ENCODE assay signal across 23 cellular contexts in the genomic region with DNA sequence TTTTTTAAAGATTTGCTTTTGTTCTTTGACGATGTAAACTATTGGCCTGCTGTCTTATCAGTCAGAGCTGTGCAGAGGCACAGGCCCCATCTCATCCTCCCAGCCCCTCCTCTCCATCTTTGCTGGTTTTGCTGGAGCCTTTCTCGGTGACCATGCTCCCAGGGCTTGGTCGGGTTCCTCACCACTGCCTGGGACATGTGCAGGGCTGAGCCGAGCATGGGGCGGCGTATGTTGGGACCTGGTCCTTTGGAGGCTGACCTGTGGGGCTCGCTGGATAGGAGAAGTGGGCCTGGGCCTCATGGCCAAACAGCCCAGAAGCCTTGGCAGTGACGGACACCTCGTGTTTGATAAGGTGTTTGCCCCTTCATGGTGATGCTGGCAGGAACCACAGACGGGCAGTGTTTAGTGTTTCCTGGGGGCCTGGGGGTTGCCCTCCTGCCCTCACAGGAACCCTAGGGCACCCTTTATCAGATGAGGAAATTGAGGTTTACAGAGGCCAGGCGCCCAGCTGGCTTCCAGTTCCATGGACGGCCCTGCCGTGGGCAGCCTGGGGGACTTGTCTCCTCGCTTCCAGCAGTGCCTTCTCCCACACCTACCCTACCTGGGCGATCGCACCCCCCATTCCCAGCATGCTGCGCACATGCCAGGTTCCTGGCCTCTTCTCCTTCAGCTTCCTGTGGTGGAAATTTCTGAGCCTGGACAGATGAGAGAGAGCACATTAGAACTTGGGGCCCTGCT. TPM values are rescaled to one million over a fixed set of nuclear protein-coding genes. Genes with fewer than 3 reads are reported as not detected.
"Had no signal": no experiment of that assay in that cellular context is flagged by ENCODE, and none has a peak within 500 bp of the region (broad histone marks: within the 10 kb centered on the region; RNA-seq: fewer than 3 reads in every experiment).

No MANE protein-coding gene starts in this region.

- H3K36me3 ChIP-seq: ovary, uterus had no signal

- H3K27me3 ChIP-seq: dorsolateral prefrontal cortex, esophagus muscularis mucosa, gastrocnemius medialis, heart right ventricle, ovary, right atrium auricular region, sigmoid colon, tibial artery, upper lobe of left lung, uterus had no signal

- H3K27ac ChIP-seq: epithelial cell of prostate, esophagus muscularis mucosa, gastrocnemius medialis, heart right ventricle, ovary, right atrium auricular region, sigmoid colon, skin epidermis, tibial artery, upper lobe of left lung, uterus had no signal

- DNase-seq: cortex of kidney; dorsolateral prefrontal cortex; effector CD8-positive, alpha-beta T cell; gastrocnemius medialis; heart right ventricle; hypothalamus; kidney glomerular epithelial cell; mesendoderm; naive B cell; ovary; sigmoid colon; stimulated activated CD4-positive, alpha-beta T cell treated with anti-CD3 and anti-CD28 coated beads, Interleukin-12 subunit alpha, Interleukin-12 subunit beta, amount 100 ng/mL, for 4 hours; stimulated activated naive CD8-positive, alpha-beta T cell treated with anti-CD3 and anti-CD28 coated beads, Interleukin-15, Interleukin-2, amounts not matched to agents 100 U/mL and 50 U/mL, for 24 hours; tibial artery; uterus had no signal

- H3K9me3 Mint-ChIP-seq: naive B cell, nephron had no signal

- H3K4me3 Mint-ChIP-seq: naive B cell, nephron had no signal

- H3K4me1 Mint-ChIP-seq: nephron had no signal

- H3K9me3 ChIP-seq: esophagus muscularis mucosa, gastrocnemius medialis, heart right ventricle, ovary, right atrium auricular region, sigmoid colon, tibial artery, upper lobe of left lung, uterus had no signal

- H3K27ac Mint-ChIP-seq: nephron had no signal

- H3K4me3 ChIP-seq: dorsolateral prefrontal cortex, esophagus muscularis mucosa, gastrocnemius medialis, heart right ventricle, ovary, right atrium auricular region, sigmoid colon, skin epidermis, tibial artery, upper lobe of left lung, uterus had no signal

- H3K4me1 ChIP-seq: esophagus muscularis mucosa, gastrocnemius medialis, heart right ventricle, right atrium auricular region, sigmoid colon, tibial artery, upper lobe of left lung, uterus had no signal

- H3K27me3 Mint-ChIP-seq: naive B cell had no signal

RNA-seq across cellular contexts. Expression of a gene that starts 31.2 kb away (rescaled TPM):
- total RNA-seq: esophagus muscularis mucosa, right atrium auricular region, sigmoid colon, temporal lobe, uterus had no signal

RNA-seq across cellular contexts. Expression of a gene that starts 38.2 kb away (rescaled TPM):
- total RNA-seq: esophagus muscularis mucosa, gastrocnemius medialis, lung microvascular endothelial cell had no signal
